8 cellular contexts compared by ENCODE assay signal in genomic region chr11:112085822-112086421, GRCh38. TPM values are rescaled to one million over a fixed set of nuclear protein-coding genes. Genes with fewer than 3 reads are reported as not detected.
DNase-seq lines count a peak whose midpoint lies in the region; ATAC-seq and TF ChIP-seq lines count a peak whose summit lies in the region.

No MANE protein-coding gene starts in this region.

- peak overlapping the region; percentile 96 to 100 (median 100) for H3K4me3 Mint-ChIP-seq in brain

- ATAC-seq in GM18520 (IDR thresholded peaks at IDR 0.05; ENCODE audit: unreplicated experiment) (peak; percentile 23), HG03039 (IDR thresholded peaks at IDR 0.05; ENCODE audit: unreplicated experiment) (peak; percentile 25), RWPE2 (ENCODE audit: low read depth) (peak; percentile 24)

- CTCF ChIA-PET in AG04449 (lab: Yijun Ruan, JAX), result interaction anchor here (1.6 to 2.6 kb wide), 2 partner anchors 11 to 28 kb away, joined by 5 to 13 read pairs; partner anchors contain the start of genes NKAPD1 and PIH1D2

- peak overlapping the region; percentile 94 to 100 (median 98) for H3K27ac Mint-ChIP-seq in brain

- peaks cover 64% of the 10 kb centered on the region for H3K4me1 Mint-ChIP-seq in brain

- H3K27me3 ChIP-seq in RWPE2 (ENCODE audit: insufficient read depth, poor library complexity, severe bottlenecking), result no peaks in the 10 kb centered on the region

- no peak for TF ChIP-seq CTCF in AG04449 (IDR thresholded peaks at IDR 0.05; ENCODE audit: insufficient read depth, low read length, missing control alignments)
- no peak for TF ChIP-seq CTCF in RWPE2 (IDR thresholded peaks at IDR 0.05; ENCODE audit: poor library complexity, severe bottlenecking)
- no peak for TF ChIP-seq CTCF in brain (conservative IDR thresholded peaks at IDR 0.05)

- H3K9me3 ChIP-seq in RWPE2 (ENCODE audit: severe bottlenecking), result no peaks in the 10 kb centered on the region

- peaks cover 15% of the 10 kb centered on the region for H3K27me3 Mint-ChIP-seq in brain

- H3K4me3 ChIP-seq in AG04449 (ENCODE audit: low read depth, low read length), result peak overlapping the region; percentile 95
- peak overlapping the region; percentile 55 for H3K4me3 ChIP-seq in RWPE2 (ENCODE audit: severe bottlenecking)

- H3K4me1 ChIP-seq in RWPE2 (ENCODE audit: insufficient read depth, poor library complexity, severe bottlenecking), result peaks cover 4% of the 10 kb centered on the region

- H3K9me3 Mint-ChIP-seq in brain, result peaks cover 0 to 9% (median 3%) of the 10 kb centered on the region in 5 experiments

- H3K36me3 Mint-ChIP-seq in brain, result peaks cover 78% of the 10 kb centered on the region

- peaks cover 80% of the 10 kb centered on the region for H3K36me3 ChIP-seq in RWPE2 (ENCODE audit: low read depth)

- DNase-seq in AG04449 (ENCODE audit: low read depth, low spot score) (no peak), RWPE2 (ENCODE audit: low spot score) (no peak), kidney glomerular epithelial cell (lab: John Stamatoyannopoulos, UW) (peak; percentile 35), NCI-H345 (lab: John Stamatoyannopoulos, UW) (no peak)
- peak; percentile 32 to 34 for DNase-seq in stimulated activated CD4-positive, alpha-beta T cell treated with anti-CD3 and anti-CD28 coated beads, Interleukin-4, amount 100 ng/mL, for 4 hours

- peak overlapping the region; percentile 17 for H3K27ac ChIP-seq in RWPE2 (ENCODE audit: poor library complexity, severe bottlenecking)

- POLR2A ChIA-PET in AG04449 (lab: Yijun Ruan, JAX), result interaction anchor here (0.7 to 1.3 kb wide), 2 partner anchors 11 to 214 kb away, joined by 3 to 4 read pairs; partner anchors contain the start of gene ALG9

RNA-seq across cellular contexts. Expression of gene TIMM8B, which starts 0.6 kb away (rescaled TPM):
- 107 TPM for polyA plus RNA-seq in brain (ENCODE audit: insufficient read depth, low read depth, low replicate concordance)

RNA-seq across cellular contexts. Expression of gene SDHD, which starts 0.8 kb away (rescaled TPM):
- 68.0 TPM for polyA plus RNA-seq in brain (ENCODE audit: insufficient read depth, low read depth, low replicate concordance)

RNA-seq across cellular contexts. Expression of gene NKAPD1, which starts 11.8 kb away (rescaled TPM):
- polyA plus RNA-seq in brain (ENCODE audit: insufficient read depth, low read depth, low replicate concordance), result 17.8 TPM

RNA-seq across cellular contexts. Expression of gene PIH1D2, which starts 12.1 kb away (rescaled TPM):
- polyA plus RNA-seq in brain (ENCODE audit: insufficient read depth, low read depth, low replicate concordance), result 2.5 TPM

Comparison
In these comparisons a context has a peak if more than half of its experiments do, and no peak if none do; other contexts are left out.
1. DNase-seq: peak in kidney glomerular epithelial cell (single experiment) and stimulated activated CD4-positive, alpha-beta T cell treated with anti-CD3 and anti-CD28 coated beads, Interleukin-4, amount 100 ng/mL, for 4 hours (2 of 2); none in AG04449 (single experiment), RWPE2 (single experiment) and NCI-H345 (single experiment).
2. Peak in every context shown above with its lines, with median percentiles within 50 percentile points of each other: ATAC-seq.